In the genomic region with DNA sequence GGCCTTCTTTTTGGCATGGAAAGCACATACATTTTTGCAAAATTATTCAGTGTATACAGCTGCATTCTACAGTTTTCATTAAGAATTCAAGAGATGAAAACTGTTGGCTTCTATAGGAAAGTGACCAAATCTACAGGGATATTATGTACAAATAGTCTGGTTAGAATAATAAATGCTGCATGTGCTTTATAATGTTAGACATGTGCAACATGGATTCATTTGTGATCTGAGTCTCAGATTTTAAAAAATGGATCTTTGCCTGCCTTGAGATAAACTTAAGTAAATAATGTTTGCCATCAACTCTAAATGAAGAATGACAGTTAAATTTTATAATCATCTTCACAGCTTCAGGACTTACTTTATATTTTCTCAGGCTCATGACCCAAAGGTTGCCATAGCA, we compare ENCODE assay signal across 32 cellular contexts.
"Had no signal": no experiment of that assay in that cellular context is flagged by ENCODE, and none has a peak within 500 bp of the region (broad histone marks: within the 10 kb centered on the region; RNA-seq: fewer than 3 reads in every experiment).

No MANE protein-coding gene starts in this region.

- H3K4me2 ChIP-seq: hepatocyte had no signal

- H3K4me3 ChIP-seq: body of pancreas, breast epithelium, cardiac muscle cell, colonic mucosa, esophagus squamous epithelium, gastroesophageal sphincter, heart right ventricle, hepatocyte had no signal

- H2AFZ ChIP-seq: hepatocyte had no signal

- FAIRE-seq: endometrium, endothelial cell of umbilical vein had no signal

- H3K27ac ChIP-seq: body of pancreas, breast epithelium, cardiac muscle cell, colonic mucosa, epithelial cell of prostate, esophagus squamous epithelium, gastroesophageal sphincter, heart right ventricle, hepatocyte, WERI-Rb-1 had no signal

- DNase-seq: activated B cell treated with CpG ODN at 0.5 μM for 24 hours; activated CD4-positive, alpha-beta T cell treated with anti-CD3 and anti-CD28 coated beads for 48 hours; activated CD4-positive, alpha-beta T cell treated with anti-CD3 and anti-CD28 coated beads, Interleukin-2, amount 50 U/mL, for 1 hour; activated CD4-positive, alpha-beta T cell treated with anti-CD3 and anti-CD28 coated beads, Interleukin-2, amount 50 U/mL, for 48 hours; activated CD8-positive, alpha-beta memory T cell treated with anti-CD3 and anti-CD28 coated beads for 24 hours; activated CD8-positive, alpha-beta T cell treated with anti-CD3 and anti-CD28 coated beads for 36 hours; activated effector memory CD4-positive, alpha-beta T cell treated with Interleukin-2 at 50 U/mL for 16 hours; activated gamma-delta T cell treated with Interleukin-2 at 50 U/mL for 16 hours; activated naive CD4-positive, alpha-beta T cell treated with anti-CD3 and anti-CD28 coated beads, Interleukin-2, amount 50 U/mL, for 16 hours; activated naive CD4-positive, alpha-beta T cell treated with Interleukin-2 at 50 U/mL for 16 hours; activated T-cell treated with anti-CD3 and anti-CD28 coated beads, Interleukin-2, amount 50 U/mL, for 4 hours; amygdala; aorta; body of pancreas; central memory CD4-positive, alpha-beta T cell; cerebellar nuclear complex; colonic mucosa; effector CD8-positive, alpha-beta T cell; esophagus squamous epithelium; foreskin melanocyte; heart right ventricle; T-helper 2 cell; WERI-Rb-1 had no signal

- ATAC-seq: activated CD4-positive, CD25-positive, alpha-beta regulatory T cell treated with anti-CD3 and anti-CD28 coated beads, Interleukin-2, amount 50 U/mL, for 24 hours; activated CD8-positive, alpha-beta T cell treated with anti-CD3 and anti-CD28 coated beads for 36 hours; activated T-cell treated with anti-CD3 and anti-CD28 coated beads, Interleukin-2, amount 50 U/mL, for 4 hours; activated T-helper 17 cell treated with anti-CD3 and anti-CD28 coated beads, Interleukin-2, amount 50 U/mL, for 72 hours; body of pancreas; gastroesophageal sphincter; heart right ventricle had no signal

- H3K4me1 ChIP-seq: body of pancreas, breast epithelium, colonic mucosa, esophagus squamous epithelium, gastroesophageal sphincter had no signal

- H3K27me3 ChIP-seq: body of pancreas, breast epithelium, cardiac muscle cell, colonic mucosa, esophagus squamous epithelium, gastroesophageal sphincter, heart right ventricle, hepatocyte had no signal

- H3K36me3 ChIP-seq: breast epithelium, cardiac muscle cell, colonic mucosa, esophagus squamous epithelium, gastroesophageal sphincter, heart right ventricle, WERI-Rb-1 had no signal

- H3K9me3 ChIP-seq: body of pancreas, breast epithelium, colonic mucosa, esophagus squamous epithelium, gastroesophageal sphincter, heart right ventricle had no signal

- H3K79me2 ChIP-seq: hepatocyte had no signal
